ENCODE assay signal across 8 cellular contexts in genomic region chr19:45528149-45528743, GRCh38. TPM values are rescaled to one million over a fixed set of nuclear protein-coding genes. Genes with fewer than 3 reads are reported as not detected.
DNase-seq lines count a peak whose midpoint lies in the region; ATAC-seq lines count a peak whose summit lies in the region.

No MANE protein-coding gene starts in this region.

- H3K9ac ChIP-seq in HUES6 (ENCODE audit: low read length) (no peak overlapping the region), mesenchymal stem cell (ENCODE audit: low read length) (no peak overlapping the region)

- H2AK5ac ChIP-seq in mesenchymal stem cell (ENCODE audit: low read length, severe bottlenecking): no peak overlapping the region

- peak overlapping the region; percentile 24 for H3K27ac Mint-ChIP-seq in central memory CD8-positive, alpha-beta T cell (ENCODE audit: low read depth)
- H3K27ac Mint-ChIP-seq in stimulated activated naive CD8-positive, alpha-beta T cell treated with anti-CD3 and anti-CD28 coated beads, Interleukin-15, amount 100 ng/mL, for 72 hours: no peak overlapping the region

- H3K9me3 Mint-ChIP-seq in central memory CD8-positive, alpha-beta T cell: no peaks in the 10 kb centered on the region
- peaks cover 0 to 5% of the 10 kb centered on the region in 2 donors for H3K9me3 Mint-ChIP-seq in stimulated activated naive CD8-positive, alpha-beta T cell treated with anti-CD3 and anti-CD28 coated beads, Interleukin-15, amount 100 ng/mL, for 72 hours

- ATAC-seq in central memory CD8-positive, alpha-beta T cell (replicated peaks; ENCODE audit: extremely low read depth, poor library complexity, severe bottlenecking): no peak
- ATAC-seq in HG03342 (IDR thresholded peaks at IDR 0.05; ENCODE audit: unreplicated experiment) (no peak), HG03039 (IDR thresholded peaks at IDR 0.05; ENCODE audit: unreplicated experiment) (no peak)
- ATAC-seq in stimulated activated naive CD8-positive, alpha-beta T cell treated with anti-CD3 and anti-CD28 coated beads, Interleukin-15, amount 100 ng/mL, for 72 hours: no peak

- no peak overlapping the region for H3K23ac ChIP-seq in mesenchymal stem cell (ENCODE audit: low read length in 2 of 2)

- H3K4me3 Mint-ChIP-seq in central memory CD8-positive, alpha-beta T cell: no peak overlapping the region
- H3K4me3 Mint-ChIP-seq in stimulated activated naive CD8-positive, alpha-beta T cell treated with anti-CD3 and anti-CD28 coated beads, Interleukin-15, amount 100 ng/mL, for 72 hours: peak overlapping the region in 1 of 2 donors; percentile 58

- H3K4me3 ChIP-seq in HUES6 (ENCODE audit: low read depth, low read length) (peak overlapping the region; percentile 70), mesenchymal stem cell (ENCODE audit: insufficient read depth in 1 of 2, low read depth in 1 of 2, low read length in 2 of 2) (no peak overlapping the region)

- H3K79me1 ChIP-seq in mesenchymal stem cell (replicated peaks; ENCODE audit: low read length, poor library complexity, severe bottlenecking): peaks cover 8% of the 10 kb centered on the region

- H3K9me3 ChIP-seq in HUES6 (ENCODE audit: control insufficient read depth, insufficient read depth, low read depth, low read length) (peaks cover 16% of the 10 kb centered on the region), mesenchymal stem cell (ENCODE audit: control insufficient read depth, low read length) (peaks cover 6% of the 10 kb centered on the region)

- no peak overlapping the region for H3K4ac ChIP-seq in mesenchymal stem cell (ENCODE audit: low read depth in 1 of 2, low read length in 2 of 2)

- peak overlapping the region; percentile 16 for H4K91ac ChIP-seq in mesenchymal stem cell (ENCODE audit: low read length)

- no peak overlapping the region for H2BK120ac ChIP-seq in mesenchymal stem cell (ENCODE audit: low read depth, low read length)

- H3K27ac ChIP-seq in HUES6 (ENCODE audit: low read depth, low read length) (no peak overlapping the region), mesenchymal stem cell (ENCODE audit: low read length, poor library complexity, severe bottlenecking) (no peak overlapping the region)

- no peak overlapping the region for H2BK5ac ChIP-seq in mesenchymal stem cell (ENCODE audit: low read depth, low read length, poor library complexity, severe bottlenecking)

- H2BK12ac ChIP-seq in mesenchymal stem cell (ENCODE audit: low read length in 2 of 2): no peak overlapping the region

- H2BK15ac ChIP-seq in mesenchymal stem cell (ENCODE audit: low read depth, poor library complexity, severe bottlenecking): peak overlapping the region; percentile 21

- no peaks in the 10 kb centered on the region for H3K27me3 Mint-ChIP-seq in central memory CD8-positive, alpha-beta T cell
- H3K27me3 Mint-ChIP-seq in stimulated activated naive CD8-positive, alpha-beta T cell treated with anti-CD3 and anti-CD28 coated beads, Interleukin-15, amount 100 ng/mL, for 72 hours: no peaks in the 10 kb centered on the region

- no peak overlapping the region for H2AFZ ChIP-seq in mesenchymal stem cell (ENCODE audit: low read depth, low read length)

- peaks cover 10% of the 10 kb centered on the region for H3K4me1 ChIP-seq in HUES6 (ENCODE audit: control insufficient read depth, insufficient read depth, low read length)
- peaks cover 14% of the 10 kb centered on the region for H3K4me1 ChIP-seq in mesenchymal stem cell (ENCODE audit: control insufficient read depth, insufficient read depth, low read depth, low read length)

- H3K18ac ChIP-seq in mesenchymal stem cell (ENCODE audit: low read depth in 1 of 2, low read length in 2 of 2): no peak overlapping the region

- no peak overlapping the region for H4K8ac ChIP-seq in mesenchymal stem cell (ENCODE audit: low read length)

- H3K27me3 ChIP-seq in HUES6 (ENCODE audit: control insufficient read depth, insufficient read depth, low read length) (peaks cover 6% of the 10 kb centered on the region; the same call in 1 of the 2 replicates), mesenchymal stem cell (ENCODE audit: control insufficient read depth in 1 of 2, insufficient read depth in 1 of 2, low read length in 2 of 2) (no peaks in the 10 kb centered on the region)

- DNase-seq in AG20443 (ENCODE audit: low spot score) (peak; percentile 30), mesenchymal stem cell (peak; percentile 61), NCI-H1436 treated with DMSO at 0.1 percent for 48 hours (lab: John Stamatoyannopoulos, UW) (no peak)
- no peak for DNase-seq in central memory CD8-positive, alpha-beta T cell (ENCODE audit: low spot score in 2 of 2)
- no peak for DNase-seq in stimulated activated naive CD8-positive, alpha-beta T cell treated with anti-CD3 and anti-CD28 coated beads, Interleukin-15, amount 100 ng/mL, for 72 hours

- peaks cover 17% of the 10 kb centered on the region for H3K4me1 Mint-ChIP-seq in central memory CD8-positive, alpha-beta T cell
- H3K4me1 Mint-ChIP-seq in stimulated activated naive CD8-positive, alpha-beta T cell treated with anti-CD3 and anti-CD28 coated beads, Interleukin-15, amount 100 ng/mL, for 72 hours: peaks cover 41% of the 10 kb centered on the region

- H3K4me2 ChIP-seq in mesenchymal stem cell (ENCODE audit: low read length, poor library complexity, severe bottlenecking): no peak overlapping the region

- peaks cover 27% of the 10 kb centered on the region for H3K36me3 Mint-ChIP-seq in central memory CD8-positive, alpha-beta T cell (ENCODE audit: insufficient read depth)

- whole genome bisulfite sequencing in mesenchymal stem cell: 35% methylated on average over 15 of the region's 17 CpGs

- no peak overlapping the region for H3K14ac ChIP-seq in mesenchymal stem cell (ENCODE audit: low read length in 2 of 2)

- H3K36me3 ChIP-seq in HUES6 (ENCODE audit: control insufficient read depth, insufficient read depth, low read length): peaks cover 32% of the 10 kb centered on the region
- peaks cover 38 to 55% of the 10 kb centered on the region in 2 experiments for H3K36me3 ChIP-seq in mesenchymal stem cell (ENCODE audit: control insufficient read depth in 1 of 2, insufficient read depth in 2 of 2, low read depth in 1 of 2, low read length in 2 of 2)

RNA-seq across cellular contexts. Expression of gene VASP, which starts 21.0 kb away (rescaled TPM):
- 106 TPM for polyA plus RNA-seq in mesenchymal stem cell (2013, experiment 1 of 2)
- 104 TPM for polyA plus RNA-seq in mesenchymal stem cell (2013, experiment 2 of 2)

RNA-seq across cellular contexts. Expression of gene PPM1N, which starts 30.0 kb away (rescaled TPM):
- 2.3 TPM for polyA plus RNA-seq in mesenchymal stem cell (2013, experiment 1 of 2)
- 2.1 TPM for polyA plus RNA-seq in mesenchymal stem cell (2013, experiment 2 of 2)

RNA-seq across cellular contexts. Expression of gene RTN2, which starts 31.4 kb away (rescaled TPM):
- polyA plus RNA-seq in mesenchymal stem cell (2013, experiment 1 of 2): 30.0 TPM
- 31.0 TPM for polyA plus RNA-seq in mesenchymal stem cell (2013, experiment 2 of 2)

RNA-seq across cellular contexts. Expression of gene OPA3, which starts 56.4 kb away (rescaled TPM):
- 13.4 TPM for polyA plus RNA-seq in mesenchymal stem cell (2013, experiment 1 of 2)
- polyA plus RNA-seq in mesenchymal stem cell (2013, experiment 2 of 2): 13.7 TPM

Comparison
In these comparisons a context has a peak if more than half of its experiments do, and no peak if none do; other contexts are left out.
1. DNase-seq: peak in AG20443 (single experiment) and mesenchymal stem cell (single experiment); none in central memory CD8-positive, alpha-beta T cell (0 of 2), NCI-H1436 treated with DMSO at 0.1 percent for 48 hours (single experiment) and stimulated activated naive CD8-positive, alpha-beta T cell treated with anti-CD3 and anti-CD28 coated beads, Interleukin-15, amount 100 ng/mL, for 72 hours (0 of 2).